ENCODE assay signal across 1 cellular context in genomic region chr15:62782100-62782791, GRCh38.
A peak's percentile ranks its signal among the peaks of the same experiment; 100 is the strongest.
TF ChIP-seq lines count a peak whose summit lies in the region.

No MANE protein-coding gene starts in this region.

TF ChIP-seq in HepG2, 621 proteins besides CTCF, POLR2A, EP300 and RAD21 (continued from another document and continues in another):
- peak; percentile 51; the same call in 1 of the 2 replicates for TF ChIP-seq FOSL2 (CRISPR knock-in tag; IDR thresholded peaks at IDR 0.05)
- no peak for TF ChIP-seq ZNF569 (CRISPR knock-in tag; IDR thresholded peaks at IDR 0.05; ENCODE audit: borderline replicate concordance)
- TF ChIP-seq ZNF260 (CRISPR knock-in tag; IDR thresholded peaks at IDR 0.05; ENCODE audit: borderline replicate concordance, low read depth) = no peak
- no peak for TF ChIP-seq ZSCAN21 (CRISPR knock-in tag; IDR thresholded peaks at IDR 0.05; ENCODE audit: borderline replicate concordance)
- no peak for TF ChIP-seq GABPB1 (CRISPR knock-in tag; IDR thresholded peaks at IDR 0.05)
- TF ChIP-seq, protein P1, sequence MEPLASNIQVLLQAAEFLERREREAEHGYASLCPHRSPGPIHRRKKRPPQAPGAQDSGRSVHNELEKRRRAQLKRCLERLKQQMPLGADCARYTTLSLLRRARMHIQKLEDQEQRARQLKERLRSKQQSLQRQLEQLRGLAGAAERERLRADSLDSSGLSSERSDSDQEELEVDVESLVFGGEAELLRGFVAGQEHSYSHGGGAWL (CRISPR knock-in tag; IDR thresholded peaks at IDR 0.05) = no peak
- no peak for TF ChIP-seq BCL3 (CRISPR knock-in tag; IDR thresholded peaks at IDR 0.05)
- TF ChIP-seq FOXM1 (CRISPR knock-in tag; IDR thresholded peaks at IDR 0.05) = no peak
- TF ChIP-seq ZC3H13 (CRISPR knock-in tag; IDR thresholded peaks at IDR 0.05) = no peak
- TF ChIP-seq ZSCAN20 (CRISPR knock-in tag; IDR thresholded peaks at IDR 0.05; ENCODE audit: borderline replicate concordance) = no peak
- TF ChIP-seq ZNF333 (CRISPR knock-in tag; IDR thresholded peaks at IDR 0.05; ENCODE audit: borderline replicate concordance) = no peak
- no peak for TF ChIP-seq TARDBP (CRISPR knock-in tag; IDR thresholded peaks at IDR 0.05)
- no peak for TF ChIP-seq HIVEP1 (CRISPR knock-in tag; IDR thresholded peaks at IDR 0.05)
- no peak for TF ChIP-seq SNAPC2 (CRISPR knock-in tag; IDR thresholded peaks at IDR 0.05)
- no peak for TF ChIP-seq ZMYM2 (CRISPR knock-in tag; IDR thresholded peaks at IDR 0.05)
- TF ChIP-seq IRF2 (CRISPR knock-in tag; IDR thresholded peaks at IDR 0.05) = peak; percentile 38; the same call in 1 of the 2 replicates
- TF ChIP-seq LCORL (IDR thresholded peaks at IDR 0.05) = no peak
- no peak for TF ChIP-seq LCORL (CRISPR knock-in tag; IDR thresholded peaks at IDR 0.05)
- TF ChIP-seq, protein P2, sequence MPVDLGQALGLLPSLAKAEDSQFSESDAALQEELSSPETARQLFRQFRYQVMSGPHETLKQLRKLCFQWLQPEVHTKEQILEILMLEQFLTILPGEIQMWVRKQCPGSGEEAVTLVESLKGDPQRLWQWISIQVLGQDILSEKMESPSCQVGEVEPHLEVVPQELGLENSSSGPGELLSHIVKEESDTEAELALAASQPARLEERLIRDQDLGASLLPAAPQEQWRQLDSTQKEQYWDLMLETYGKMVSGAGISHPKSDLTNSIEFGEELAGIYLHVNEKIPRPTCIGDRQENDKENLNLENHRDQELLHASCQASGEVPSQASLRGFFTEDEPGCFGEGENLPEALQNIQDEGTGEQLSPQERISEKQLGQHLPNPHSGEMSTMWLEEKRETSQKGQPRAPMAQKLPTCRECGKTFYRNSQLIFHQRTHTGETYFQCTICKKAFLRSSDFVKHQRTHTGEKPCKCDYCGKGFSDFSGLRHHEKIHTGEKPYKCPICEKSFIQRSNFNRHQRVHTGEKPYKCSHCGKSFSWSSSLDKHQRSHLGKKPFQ (CRISPR knock-in tag; IDR thresholded peaks at IDR 0.05; ENCODE audit: insufficient replicate concordance) = no peak
- no peak for TF ChIP-seq DMTF1 (CRISPR knock-in tag; IDR thresholded peaks at IDR 0.05)
- TF ChIP-seq ZBTB21 (CRISPR knock-in tag; IDR thresholded peaks at IDR 0.05) = no peak
- no peak for TF ChIP-seq ZFY (CRISPR knock-in tag; IDR thresholded peaks at IDR 0.05)
- no peak for TF ChIP-seq HDAC6 (IDR thresholded peaks at IDR 0.05; ENCODE audit: low read depth, low read length)
- TF ChIP-seq ZNF746 (CRISPR knock-in tag; IDR thresholded peaks at IDR 0.05) = no peak
- TF ChIP-seq, protein P3, sequence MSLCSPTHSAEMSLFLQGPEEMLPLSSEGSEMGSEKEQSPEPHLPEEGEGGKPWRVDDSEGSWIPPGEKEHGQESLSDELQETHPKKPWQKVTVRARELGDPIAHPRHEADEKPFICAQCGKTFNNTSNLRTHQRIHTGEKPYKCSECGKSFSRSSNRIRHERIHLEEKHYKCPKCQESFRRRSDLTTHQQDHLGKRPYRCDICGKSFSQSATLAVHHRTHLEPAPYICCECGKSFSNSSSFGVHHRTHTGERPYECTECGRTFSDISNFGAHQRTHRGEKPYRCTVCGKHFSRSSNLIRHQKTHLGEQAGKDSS (CRISPR knock-in tag; IDR thresholded peaks at IDR 0.05; ENCODE audit: borderline replicate concordance, low read depth) = no peak
- no peak for TF ChIP-seq ELF4 (CRISPR knock-in tag; IDR thresholded peaks at IDR 0.05; ENCODE audit: borderline replicate concordance)
- TF ChIP-seq, protein P4, sequence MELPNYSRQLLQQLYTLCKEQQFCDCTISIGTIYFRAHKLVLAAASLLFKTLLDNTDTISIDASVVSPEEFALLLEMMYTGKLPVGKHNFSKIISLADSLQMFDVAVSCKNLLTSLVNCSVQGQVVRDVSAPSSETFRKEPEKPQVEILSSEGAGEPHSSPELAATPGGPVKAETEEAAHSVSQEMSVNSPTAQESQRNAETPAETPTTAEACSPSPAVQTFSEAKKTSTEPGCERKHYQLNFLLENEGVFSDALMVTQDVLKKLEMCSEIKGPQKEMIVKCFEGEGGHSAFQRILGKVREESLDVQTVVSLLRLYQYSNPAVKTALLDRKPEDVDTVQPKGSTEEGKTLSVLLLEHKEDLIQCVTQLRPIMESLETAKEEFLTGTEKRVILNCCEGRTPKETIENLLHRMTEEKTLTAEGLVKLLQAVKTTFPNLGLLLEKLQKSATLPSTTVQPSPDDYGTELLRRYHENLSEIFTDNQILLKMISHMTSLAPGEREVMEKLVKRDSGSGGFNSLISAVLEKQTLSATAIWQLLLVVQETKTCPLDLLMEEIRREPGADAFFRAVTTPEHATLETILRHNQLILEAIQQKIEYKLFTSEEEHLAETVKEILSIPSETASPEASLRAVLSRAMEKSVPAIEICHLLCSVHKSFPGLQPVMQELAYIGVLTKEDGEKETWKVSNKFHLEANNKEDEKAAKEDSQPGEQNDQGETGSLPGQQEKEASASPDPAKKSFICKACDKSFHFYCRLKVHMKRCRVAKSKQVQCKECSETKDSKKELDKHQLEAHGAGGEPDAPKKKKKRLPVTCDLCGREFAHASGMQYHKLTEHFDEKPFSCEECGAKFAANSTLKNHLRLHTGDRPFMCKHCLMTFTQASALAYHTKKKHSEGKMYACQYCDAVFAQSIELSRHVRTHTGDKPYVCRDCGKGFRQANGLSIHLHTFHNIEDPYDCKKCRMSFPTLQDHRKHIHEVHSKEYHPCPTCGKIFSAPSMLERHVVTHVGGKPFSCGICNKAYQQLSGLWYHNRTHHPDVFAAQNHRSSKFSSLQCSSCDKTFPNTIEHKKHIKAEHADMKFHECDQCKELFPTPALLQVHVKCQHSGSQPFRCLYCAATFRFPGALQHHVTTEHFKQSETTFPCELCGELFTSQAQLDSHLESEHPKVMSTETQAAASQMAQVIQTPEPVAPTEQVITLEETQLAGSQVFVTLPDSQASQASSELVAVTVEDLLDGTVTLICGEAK (IDR thresholded peaks at IDR 0.05) = no peak
- TF ChIP-seq, protein P4 (CRISPR knock-in tag; IDR thresholded peaks at IDR 0.05) = no peak
- no peak; the same call in 1 of the 2 replicates for TF ChIP-seq ETV5 (CRISPR knock-in tag; IDR thresholded peaks at IDR 0.05; ENCODE audit: borderline replicate concordance)
- TF ChIP-seq, protein P5, sequence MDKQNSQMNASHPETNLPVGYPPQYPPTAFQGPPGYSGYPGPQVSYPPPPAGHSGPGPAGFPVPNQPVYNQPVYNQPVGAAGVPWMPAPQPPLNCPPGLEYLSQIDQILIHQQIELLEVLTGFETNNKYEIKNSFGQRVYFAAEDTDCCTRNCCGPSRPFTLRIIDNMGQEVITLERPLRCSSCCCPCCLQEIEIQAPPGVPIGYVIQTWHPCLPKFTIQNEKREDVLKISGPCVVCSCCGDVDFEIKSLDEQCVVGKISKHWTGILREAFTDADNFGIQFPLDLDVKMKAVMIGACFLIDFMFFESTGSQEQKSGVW (CRISPR knock-in tag; IDR thresholded peaks at IDR 0.05; ENCODE audit: borderline replicate concordance) = no peak
- TF ChIP-seq, protein P6, sequence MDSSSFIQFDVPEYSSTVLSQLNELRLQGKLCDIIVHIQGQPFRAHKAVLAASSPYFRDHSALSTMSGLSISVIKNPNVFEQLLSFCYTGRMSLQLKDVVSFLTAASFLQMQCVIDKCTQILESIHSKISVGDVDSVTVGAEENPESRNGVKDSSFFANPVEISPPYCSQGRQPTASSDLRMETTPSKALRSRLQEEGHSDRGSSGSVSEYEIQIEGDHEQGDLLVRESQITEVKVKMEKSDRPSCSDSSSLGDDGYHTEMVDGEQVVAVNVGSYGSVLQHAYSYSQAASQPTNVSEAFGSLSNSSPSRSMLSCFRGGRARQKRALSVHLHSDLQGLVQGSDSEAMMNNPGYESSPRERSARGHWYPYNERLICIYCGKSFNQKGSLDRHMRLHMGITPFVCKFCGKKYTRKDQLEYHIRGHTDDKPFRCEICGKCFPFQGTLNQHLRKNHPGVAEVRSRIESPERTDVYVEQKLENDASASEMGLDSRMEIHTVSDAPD (CRISPR knock-in tag; IDR thresholded peaks at IDR 0.05) = no peak
- TF ChIP-seq TBX2 (CRISPR knock-in tag; IDR thresholded peaks at IDR 0.05; ENCODE audit: borderline replicate concordance) = no peak
- TF ChIP-seq PCBP2 (optimal IDR thresholded peaks at IDR 0.05; ENCODE audit: low read depth, low read length, poor library complexity, severe bottlenecking) = no peak
- TF ChIP-seq RBM22 (optimal IDR thresholded peaks at IDR 0.05; ENCODE audit: low read length) = no peak
- no peak for TF ChIP-seq ZNF460 (CRISPR knock-in tag; IDR thresholded peaks at IDR 0.05; ENCODE audit: borderline replicate concordance)
- TF ChIP-seq, protein P7, sequence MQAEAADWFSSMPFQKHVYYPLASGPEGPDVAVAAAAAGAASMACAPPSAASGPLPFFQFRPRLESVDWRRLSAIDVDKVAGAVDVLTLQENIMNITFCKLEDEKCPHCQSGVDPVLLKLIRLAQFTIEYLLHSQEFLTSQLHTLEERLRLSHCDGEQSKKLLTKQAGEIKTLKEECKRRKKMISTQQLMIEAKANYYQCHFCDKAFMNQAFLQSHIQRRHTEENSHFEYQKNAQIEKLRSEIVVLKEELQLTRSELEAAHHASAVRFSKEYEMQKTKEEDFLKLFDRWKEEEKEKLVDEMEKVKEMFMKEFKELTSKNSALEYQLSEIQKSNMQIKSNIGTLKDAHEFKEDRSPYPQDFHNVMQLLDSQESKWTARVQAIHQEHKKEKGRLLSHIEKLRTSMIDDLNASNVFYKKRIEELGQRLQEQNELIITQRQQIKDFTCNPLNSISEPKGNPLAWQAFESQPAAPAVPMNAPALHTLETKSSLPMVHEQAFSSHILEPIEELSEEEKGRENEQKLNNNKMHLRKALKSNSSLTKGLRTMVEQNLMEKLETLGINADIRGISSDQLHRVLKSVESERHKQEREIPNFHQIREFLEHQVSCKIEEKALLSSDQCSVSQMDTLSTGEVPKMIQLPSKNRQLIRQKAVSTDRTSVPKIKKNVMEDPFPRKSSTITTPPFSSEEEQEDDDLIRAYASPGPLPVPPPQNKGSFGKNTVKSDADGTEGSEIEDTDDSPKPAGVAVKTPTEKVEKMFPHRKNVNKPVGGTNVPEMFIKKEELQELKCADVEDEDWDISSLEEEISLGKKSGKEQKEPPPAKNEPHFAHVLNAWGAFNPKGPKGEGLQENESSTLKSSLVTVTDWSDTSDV (CRISPR knock-in tag; IDR thresholded peaks at IDR 0.05) = no peak
- no peak for TF ChIP-seq ZNF432 (CRISPR knock-in tag; IDR thresholded peaks at IDR 0.05; ENCODE audit: borderline replicate concordance)
- TF ChIP-seq GPBP1L1 (CRISPR knock-in tag; IDR thresholded peaks at IDR 0.05) = no peak
